20 cellular contexts compared by ENCODE assay signal in the genomic region with DNA sequence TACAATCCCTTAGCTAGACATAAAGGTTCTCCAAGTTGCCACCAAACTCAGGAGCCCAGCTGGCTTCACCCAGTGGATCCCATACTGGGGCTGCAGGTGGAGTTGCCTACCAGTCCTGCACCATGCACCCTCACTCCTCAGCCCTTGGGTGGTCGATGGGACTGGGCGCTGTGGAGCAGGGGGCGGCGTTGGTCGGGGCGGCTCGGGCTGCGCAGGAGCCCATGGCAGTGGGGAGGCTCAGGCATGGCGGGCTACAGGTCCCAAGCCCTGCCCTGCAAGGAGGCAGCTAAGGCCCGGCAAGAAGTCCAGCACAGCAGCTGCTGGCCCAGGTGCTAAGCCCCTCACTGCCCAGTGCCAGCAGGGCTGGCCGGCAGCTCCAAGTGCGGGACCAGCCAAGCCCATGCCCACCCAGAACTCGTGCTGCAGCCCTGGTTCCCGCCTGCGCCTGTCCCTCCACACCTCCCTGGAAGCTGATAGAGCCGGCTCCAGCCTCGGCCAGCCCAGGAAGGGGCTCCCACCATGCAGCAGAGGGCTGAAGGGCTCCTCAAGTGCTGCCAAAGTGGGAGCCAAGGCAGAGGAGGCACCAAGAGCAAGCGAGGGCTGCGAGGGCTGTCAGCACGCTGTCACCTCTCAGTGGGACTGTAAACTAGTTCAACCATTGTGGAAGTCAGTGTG.
DNase-seq lines count a peak whose midpoint lies in the region; ATAC-seq and TF ChIP-seq lines count a peak whose summit lies in the region.
"Had no signal": no experiment of that assay in that cellular context is flagged by ENCODE, and none has a peak within 500 bp of the region (broad histone marks: within the 10 kb centered on the region; RNA-seq: fewer than 3 reads in every experiment).

No MANE protein-coding gene starts in this region.

- H3K36me3 Mint-ChIP-seq in chondrocyte (ENCODE audit: low read depth): peaks cover 3% of the 10 kb centered on the region
- H3K36me3 Mint-ChIP-seq: CD4-positive, alpha-beta memory T cell had no signal

- H4K8ac ChIP-seq in neuronal stem cell (ENCODE audit: low read depth, low read length): no peak overlapping the region

- H3K27ac Mint-ChIP-seq in chondrocyte (ENCODE audit: unreplicated experiment): no peak overlapping the region
- H3K27ac Mint-ChIP-seq: CD4-positive, alpha-beta memory T cell; HFFc6 had no signal

- no peaks in the 10 kb centered on the region for H3K36me3 ChIP-seq in neuronal stem cell (replicated peaks in 1 of 2; ENCODE audit: control insufficient read depth in 2 of 2, insufficient read depth in 2 of 2, low read length in 2 of 2)
- no peaks in the 10 kb centered on the region for H3K36me3 ChIP-seq in aorta (ENCODE audit: control insufficient read depth in 1 of 2, insufficient read depth in 2 of 2, low read length in 1 of 2)

- no peak for ATAC-seq in aorta (ENCODE audit: low FRiP score)
- ATAC-seq: A549, HCT116 had no signal

- H2AFZ ChIP-seq in neuronal stem cell (ENCODE audit: low read length): no peak overlapping the region

- no peak overlapping the region for H2BK12ac ChIP-seq in neuronal stem cell (ENCODE audit: low read length)

- H2BK5ac ChIP-seq in neuronal stem cell (ENCODE audit: low read length): no peak overlapping the region

- H3K4me1 ChIP-seq in neuronal stem cell (ENCODE audit: control insufficient read depth in 2 of 2, insufficient read depth in 1 of 2, low read depth in 1 of 2, low read length in 2 of 2) (no peaks in the 10 kb centered on the region), aorta (ENCODE audit: control insufficient read depth in 1 of 2, insufficient read depth in 2 of 2, low read length in 2 of 2) (no peaks in the 10 kb centered on the region)
- H3K4me1 ChIP-seq: A549 had no signal

- peak; percentile 60 for DNase-seq in activated effector memory CD4-positive, alpha-beta T cell treated with anti-CD3 and anti-CD28 coated beads, Interleukin-2, amount 50 U/mL, for 16 hours
- no peak for DNase-seq in activated effector memory CD4-positive, alpha-beta T cell treated with Interleukin-2 at 50 U/mL for 16 hours
- DNase-seq in chondrocyte (ENCODE audit: low spot score): peak; percentile 79
- DNase-seq in neuronal stem cell (ENCODE audit: low spot score): no peak
- peak; percentile 28 to 72 for DNase-seq in aorta
- DNase-seq in NCI-H2081 treated with DMSO at 0.1 percent for 48 hours (lab: John Stamatoyannopoulos, UW): no peak
- DNase-seq in caudate nucleus (lab: John Stamatoyannopoulos, UW): no peak
- DNase-seq: AML-193; CD4-positive, alpha-beta memory T cell; DMS153; DMS79; GDM1; GOT3; H7; HFFc6 had no signal

- no peak overlapping the region for H2BK120ac ChIP-seq in neuronal stem cell (ENCODE audit: low read depth, low read length)

- H3K23ac ChIP-seq in neuronal stem cell (ENCODE audit: low read depth, low read length, poor library complexity): no peak overlapping the region

- peaks cover 6% of the 10 kb centered on the region for H3K9me3 Mint-ChIP-seq in chondrocyte (ENCODE audit: low read depth)

- H3K9me3 ChIP-seq in neuronal stem cell (replicated peaks in 1 of 2; ENCODE audit: control insufficient read depth in 2 of 2, insufficient read depth in 1 of 2, low read depth in 1 of 2, low read length in 2 of 2): no peaks in the 10 kb centered on the region
- no peaks in the 10 kb centered on the region for H3K9me3 ChIP-seq in aorta (ENCODE audit: control insufficient read depth, low read length)
- H3K9me3 ChIP-seq: A549 had no signal

- TF ChIP-seq CTCF in chondrocyte (IDR thresholded peaks at IDR 0.05): no peak

- H2AK5ac ChIP-seq in neuronal stem cell (ENCODE audit: low read depth, low read length): no peak overlapping the region

- peak overlapping the region; percentile 56 for H3K14ac ChIP-seq in neuronal stem cell (ENCODE audit: low read length)

- H3K27me3 ChIP-seq in neuronal stem cell (ENCODE audit: control insufficient read depth in 3 of 3, insufficient read depth in 3 of 3, low read depth in 1 of 3, low read length in 3 of 3) (no peaks in the 10 kb centered on the region), aorta (ENCODE audit: control insufficient read depth in 1 of 2, insufficient read depth in 2 of 2, low read length in 1 of 2) (no peaks in the 10 kb centered on the region)

- peak overlapping the region; percentile 37 for H3K4ac ChIP-seq in neuronal stem cell (ENCODE audit: low read length)

- H3K4me3 ChIP-seq in neuronal stem cell (ENCODE audit: low read length in 2 of 2) (no peak overlapping the region), aorta (ENCODE audit: low read length in 2 of 2) (no peak overlapping the region)
- H3K4me3 ChIP-seq: A549 had no signal

- no peak overlapping the region for H2BK15ac ChIP-seq in neuronal stem cell (ENCODE audit: low read length)

- H3K27ac ChIP-seq in neuronal stem cell (replicated peaks; ENCODE audit: low read length) (no peak overlapping the region), aorta (ENCODE audit: low read depth in 1 of 2, low read length in 2 of 2) (no peak overlapping the region), caudate nucleus (ENCODE audit: low read depth, low read length) (no peak overlapping the region)
- H3K27ac ChIP-seq: 22Rv1, A549, C4-2B, HL-60 had no signal

- H3K4me1 Mint-ChIP-seq in chondrocyte (ENCODE audit: low read depth): no peaks in the 10 kb centered on the region
- H3K4me1 Mint-ChIP-seq: CD4-positive, alpha-beta memory T cell had no signal

- H3K79me1 ChIP-seq in neuronal stem cell (ENCODE audit: low read depth, low read length): no peaks in the 10 kb centered on the region

- H3K4me2 ChIP-seq in neuronal stem cell (ENCODE audit: insufficient read depth, low read length, poor library complexity, severe bottlenecking): no peak overlapping the region
- H3K4me2 ChIP-seq: A549 had no signal

- H3K9ac ChIP-seq in neuronal stem cell (ENCODE audit: low read depth, low read length, poor library complexity): no peak overlapping the region

- peaks cover 12% of the 10 kb centered on the region for H3K27me3 Mint-ChIP-seq in chondrocyte (ENCODE audit: low read depth)
- H3K27me3 Mint-ChIP-seq: CD4-positive, alpha-beta memory T cell had no signal

- no peak overlapping the region for H4K91ac ChIP-seq in neuronal stem cell (ENCODE audit: low read depth, low read length, poor library complexity)

- intact Hi-C loops in aorta (cut with DNase I): no loop called here

- no peak overlapping the region for H3K4me3 Mint-ChIP-seq in chondrocyte (ENCODE audit: unreplicated experiment)
- H3K4me3 Mint-ChIP-seq: CD4-positive, alpha-beta memory T cell; HFFc6 had no signal

- peak overlapping the region; percentile 59 for H3K18ac ChIP-seq in neuronal stem cell (ENCODE audit: low read length)

- WGBS in neuronal stem cell (ENCODE audit: extremely low coverage in 2 of 2, insufficient read length in 2 of 2, insufficient replicate concordance in 1 of 2), 2 donors: no CpG with 5 or more reads among the region's 20 CpGs
- WGBS in aorta, 2 donors: 92% methylated on average over 19 to 20 of the region's 20 CpGs

Comparison
In these comparisons a context has a peak if more than half of its experiments do, and no peak if none do; other contexts are left out.
1. DNase-seq: peak in activated effector memory CD4-positive, alpha-beta T cell treated with anti-CD3 and anti-CD28 coated beads, Interleukin-2, amount 50 U/mL, for 16 hours (single experiment), chondrocyte (single experiment) and aorta (2 of 2); none in activated effector memory CD4-positive, alpha-beta T cell treated with Interleukin-2 at 50 U/mL for 16 hours (single experiment), neuronal stem cell (single experiment), NCI-H2081 treated with DMSO at 0.1 percent for 48 hours (single experiment) and caudate nucleus (0 of 61).